ENCODE assay signal across 1 cellular context in the genomic region with DNA sequence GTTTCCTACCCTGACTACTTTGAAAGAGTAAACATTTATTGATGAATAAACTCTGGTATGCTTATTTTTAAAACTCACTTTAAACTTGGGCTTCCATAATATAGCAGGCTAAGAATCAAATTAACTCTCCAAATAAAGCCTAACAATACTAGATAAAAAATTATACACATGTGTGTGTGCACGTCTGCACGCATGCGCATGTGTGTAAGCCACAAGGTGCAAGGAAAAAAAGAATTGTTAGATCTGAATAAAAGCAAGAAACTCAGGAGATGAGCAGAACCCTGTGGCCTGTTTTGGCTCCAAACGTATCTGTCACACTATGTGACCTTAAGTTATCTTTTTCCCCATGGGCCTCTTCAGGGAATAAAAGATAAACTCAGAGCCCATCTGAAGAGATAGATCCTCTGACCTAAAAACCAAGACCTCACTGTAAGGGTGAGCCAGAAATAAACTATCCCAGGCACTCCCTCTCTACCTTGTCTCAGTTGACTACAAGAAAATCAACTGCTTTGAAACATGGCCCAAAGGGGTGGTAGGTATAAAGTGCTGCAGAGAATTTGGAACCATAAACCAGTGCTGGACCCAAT.
TF ChIP-seq lines count a peak whose summit lies in the region.

No MANE protein-coding gene starts in this region.

TF ChIP-seq in K562, 482 proteins besides CTCF, POLR2A, EP300 and RAD21:
- TF ChIP-seq MECOM (CRISPR knock-in tag; IDR thresholded peaks at IDR 0.05) (0 out of 2 replicates have a peak, but pooled peaks have one; percentile 43), ARID1B (IDR thresholded peaks at IDR 0.05) (peak; percentile 46; the same call in 1 of the 2 replicates), MTA2 (IDR thresholded peaks at IDR 0.05; ENCODE audit: low read depth) (peak; percentile 17; the same call in 1 of the 2 replicates), TBL1XR1 (IDR thresholded peaks at IDR 0.05; ENCODE audit: low read length in 2 of 2) (peak in 1 of 2 experiments; percentile 8; a peak in 1 of 4 replicates), BMI1 (IDR thresholded peaks at IDR 0.05; ENCODE audit: low read length) (no peak), DPF2 (IDR thresholded peaks at IDR 0.05) (0 out of 2 replicates have a peak, but pooled peaks have one; percentile 27), CBFA2T2 (conservative IDR thresholded peaks at IDR 0.05) (peak; percentile 57), NCOR1 (IDR thresholded peaks at IDR 0.05) (peak; percentile 48; the same call in 1 of the 2 replicates), RCOR1 (IDR thresholded peaks at IDR 0.05; ENCODE audit: borderline replicate concordance in 1 of 2, low read depth in 2 of 2, low read length in 2 of 2) (0 out of 4 replicates have a peak, but pooled peaks of 1 of the 2 experiments have one; percentile 17), NRF1 (conservative IDR thresholded peaks at IDR 0.05 in 1 of 2, IDR thresholded peaks at IDR 0.05 in 1 of 2) (peak; percentile 77 to 79), CBFA2T3 (IDR thresholded peaks at IDR 0.05) (peak; percentile 72), TAL1 (IDR thresholded peaks at IDR 0.05) (peak; percentile 31; the same call in 1 of the 2 replicates), TCF3 (CRISPR knock-in tag; IDR thresholded peaks at IDR 0.05) (peak; percentile 56), NR3C1 (CRISPR knock-in tag; IDR thresholded peaks at IDR 0.05) (no peak)
- TF ChIP-seq, protein P1, sequence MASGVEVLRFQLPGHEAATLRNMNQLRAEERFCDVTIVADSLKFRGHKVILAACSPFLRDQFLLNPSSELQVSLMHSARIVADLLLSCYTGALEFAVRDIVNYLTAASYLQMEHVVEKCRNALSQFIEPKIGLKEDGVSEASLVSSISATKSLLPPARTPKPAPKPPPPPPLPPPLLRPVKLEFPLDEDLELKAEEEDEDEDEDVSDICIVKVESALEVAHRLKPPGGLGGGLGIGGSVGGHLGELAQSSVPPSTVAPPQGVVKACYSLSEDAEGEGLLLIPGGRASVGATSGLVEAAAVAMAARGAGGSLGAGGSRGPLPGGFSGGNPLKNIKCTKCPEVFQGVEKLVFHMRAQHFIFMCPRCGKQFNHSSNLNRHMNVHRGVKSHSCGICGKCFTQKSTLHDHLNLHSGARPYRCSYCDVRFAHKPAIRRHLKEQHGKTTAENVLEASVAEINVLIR (CRISPR knock-in tag; IDR thresholded peaks at IDR 0.05) = no peak
- TF ChIP-seq, protein P2, sequence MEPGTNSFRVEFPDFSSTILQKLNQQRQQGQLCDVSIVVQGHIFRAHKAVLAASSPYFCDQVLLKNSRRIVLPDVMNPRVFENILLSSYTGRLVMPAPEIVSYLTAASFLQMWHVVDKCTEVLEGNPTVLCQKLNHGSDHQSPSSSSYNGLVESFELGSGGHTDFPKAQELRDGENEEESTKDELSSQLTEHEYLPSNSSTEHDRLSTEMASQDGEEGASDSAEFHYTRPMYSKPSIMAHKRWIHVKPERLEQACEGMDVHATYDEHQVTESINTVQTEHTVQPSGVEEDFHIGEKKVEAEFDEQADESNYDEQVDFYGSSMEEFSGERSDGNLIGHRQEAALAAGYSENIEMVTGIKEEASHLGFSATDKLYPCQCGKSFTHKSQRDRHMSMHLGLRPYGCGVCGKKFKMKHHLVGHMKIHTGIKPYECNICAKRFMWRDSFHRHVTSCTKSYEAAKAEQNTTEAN (CRISPR knock-in tag; IDR thresholded peaks at IDR 0.05) = no peak
- TF ChIP-seq, protein P3, sequence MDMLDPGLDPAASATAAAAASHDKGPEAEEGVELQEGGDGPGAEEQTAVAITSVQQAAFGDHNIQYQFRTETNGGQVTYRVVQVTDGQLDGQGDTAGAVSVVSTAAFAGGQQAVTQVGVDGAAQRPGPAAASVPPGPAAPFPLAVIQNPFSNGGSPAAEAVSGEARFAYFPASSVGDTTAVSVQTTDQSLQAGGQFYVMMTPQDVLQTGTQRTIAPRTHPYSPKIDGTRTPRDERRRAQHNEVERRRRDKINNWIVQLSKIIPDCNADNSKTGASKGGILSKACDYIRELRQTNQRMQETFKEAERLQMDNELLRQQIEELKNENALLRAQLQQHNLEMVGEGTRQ (CRISPR knock-in tag; IDR thresholded peaks at IDR 0.05) = no peak
